In genomic region chr7:100358027-100358856, GRCh38 we compare ENCODE assay signal across 8 cellular contexts. TPM values are rescaled to one million over a fixed set of nuclear protein-coding genes. Genes with fewer than 3 reads are reported as not detected.
A peak's percentile ranks its signal among the peaks of the same experiment; 100 is the strongest.
DNase-seq lines count a peak whose midpoint lies in the region; ATAC-seq and TF ChIP-seq lines count a peak whose summit lies in the region.

PILRB (plus strand) TSS chr7:100358117; CDS start chr7:100358303, 186 bp downstream.

- peak within 1 kb of the TSS in 3 of 4 donors; percentile 25 to 58 (median 52) for H3K4me3 Mint-ChIP-seq in IgD-negative memory B cell
- no peak within 1 kb of the TSS for H3K4me3 Mint-ChIP-seq in natural killer cell

- H3K27ac Mint-ChIP-seq in IgD-negative memory B cell (peak within 1 kb of the TSS; percentile 64 to 84 (median 84)), natural killer cell (peak within 1 kb of the TSS; percentile 66 to 98)

- H3K4me1 Mint-ChIP-seq in IgD-negative memory B cell = peaks cover 6 to 8% (median 7%) of the 10 kb centered on the region in 3 donors
- H3K4me1 Mint-ChIP-seq in natural killer cell = peaks cover 17 to 40% of the 10 kb centered on the region in 2 donors

- H3K27me3 ChIP-seq in dorsolateral prefrontal cortex = no peaks in the 10 kb centered on the region

- H3K4me3 ChIP-seq in dorsolateral prefrontal cortex = no peak within 1 kb of the TSS

- in situ Hi-C loops in Caki2 (cut with HindIII; ENCODE audit: low pct_unique_long_range_greater_than_20kb, low sequenced_read_pairs) = no loop called here

- TF ChIP-seq CTCF in dorsolateral prefrontal cortex (IDR thresholded peaks at IDR 0.05 in 54 of 56, conservative IDR thresholded peaks at IDR 0.05 in 2 of 56; ENCODE audit: low read depth in 1 of 56, partially characterized antibody in 56 of 56) (no peak), natural killer cell (IDR thresholded peaks at IDR 0.05) (no peak)

- H3K9me3 Mint-ChIP-seq in IgD-negative memory B cell (no peaks in the 10 kb centered on the region), natural killer cell (no peaks in the 10 kb centered on the region)

- H3K36me3 Mint-ChIP-seq in IgD-negative memory B cell = peaks cover 2% of the 10 kb centered on the region
- peaks cover 14% of the 10 kb centered on the region for H3K36me3 Mint-ChIP-seq in natural killer cell

- ATAC-seq in natural killer cell (peak in 1 of 3 donors; percentile 26), HG02759 (IDR thresholded peaks at IDR 0.05; ENCODE audit: unreplicated experiment) (no peak), GM18870 (IDR thresholded peaks at IDR 0.05; ENCODE audit: unreplicated experiment) (no peak)

- DNase-seq in Caki2 (ENCODE audit: low read depth) = peak; percentile 23
- DNase-seq in dorsolateral prefrontal cortex = no peak
- DNase-seq in natural killer cell = no peak
- no peak for DNase-seq in amygdala (lab: John Stamatoyannopoulos, UW)
- no peak for DNase-seq in T1000 (lab: John Stamatoyannopoulos, UW)

- intact Hi-C loops in dorsolateral prefrontal cortex (cut with DNase I) (no loop called here), natural killer cell (cut with micrococcal nuclease) (no loop called here)

- no peaks in the 10 kb centered on the region for H3K27me3 Mint-ChIP-seq in IgD-negative memory B cell
- H3K27me3 Mint-ChIP-seq in natural killer cell (ENCODE audit: low read depth in 2 of 2) = no peaks in the 10 kb centered on the region

- H3K27ac ChIP-seq in dorsolateral prefrontal cortex = peak within 1 kb of the TSS in 3 of 59 donors; percentile 16 to 43 (median 41)

RNA-seq across cellular contexts. Expression of gene PILRB, which starts in this region (rescaled TPM):
- 15.0 and 44.8 TPM in 2 replicates for total RNA-seq in Caki2 (2014; rRNA removed; shearing (Covaris generic); ENCODE audit: low replicate concordance)
- polyA plus RNA-seq in IgD-negative memory B cell = 14.3 TPM
- total RNA-seq in dorsolateral prefrontal cortex (100 to 1,000 TPM in 5 of 120 experiments, 10 to 100 TPM in 115; 29.6 to 137 (median 52.9) TPM), natural killer cell (100 to 1,000 TPM; 143 to 206 (median 157) TPM)
